In genomic region chr6:105850636-105851035, GRCh38 we compare ENCODE assay signal across 20 cellular contexts.
"Had no signal": no experiment of that assay in that cellular context is flagged by ENCODE, and none has a peak within 500 bp of the region (broad histone marks: within the 10 kb centered on the region; RNA-seq: fewer than 3 reads in every experiment).

No MANE protein-coding gene starts in this region.

- H3K4me3 ChIP-seq: breast epithelium, coronary artery, esophagus squamous epithelium, spleen, thoracic aorta, upper lobe of left lung had no signal

- ATAC-seq: activated CD4-positive, alpha-beta T cell treated with anti-CD3 and anti-CD28 coated beads for 36 hours; activated T-cell treated with anti-CD3 and anti-CD28 coated beads, Interleukin-2, amount 50 U/mL, for 4 hours; left lobe of liver had no signal

- H3K4me1 ChIP-seq: breast epithelium, spleen had no signal

- H3K27ac ChIP-seq: coronary artery, spleen, thoracic aorta, upper lobe of left lung had no signal

- H3K27me3 ChIP-seq: breast epithelium, esophagus squamous epithelium, spleen, upper lobe of left lung had no signal

- H3K9me3 ChIP-seq: breast epithelium, esophagus squamous epithelium, spleen, thoracic aorta, upper lobe of left lung had no signal

- H3K36me3 ChIP-seq: breast epithelium, esophagus squamous epithelium, spleen, thoracic aorta, upper lobe of left lung had no signal

- DNase-seq: activated B cell treated with CpG ODN at 0.5 μM for 24 hours; activated CD4-positive, alpha-beta T cell treated with anti-CD3 and anti-CD28 coated beads for 36 hours; activated CD4-positive, alpha-beta T cell treated with anti-CD3 and anti-CD28 coated beads, Interleukin-2, amount 50 U/mL, for 4 hours; activated CD8-positive, alpha-beta memory T cell treated with anti-CD3 and anti-CD28 coated beads, Interleukin-2, amount 50 U/mL, for 48 hours; activated naive CD4-positive, alpha-beta T cell treated with Interleukin-2 at 50 U/mL for 16 hours; activated naive CD8-positive, alpha-beta T cell treated with anti-CD3 and anti-CD28 coated beads for 36 hours; activated T-cell treated with anti-CD3 and anti-CD28 coated beads, Interleukin-2, amount 50 U/mL, for 4 hours; esophagus squamous epithelium; immature natural killer cell; mammary epithelial cell; posterior cingulate gyrus; spleen; stimulated activated CD4-positive, alpha-beta T cell treated with anti-CD3 and anti-CD28 coated beads, Interleukin-4, amount 100 ng/mL, for 24 hours; stimulated activated naive CD4-positive, alpha-beta T cell treated with Interleukin-2 at 50 U/mL for 16 hours; T1000 had no signal
